ENCODE assay signal across 27 cellular contexts in the genomic region with DNA sequence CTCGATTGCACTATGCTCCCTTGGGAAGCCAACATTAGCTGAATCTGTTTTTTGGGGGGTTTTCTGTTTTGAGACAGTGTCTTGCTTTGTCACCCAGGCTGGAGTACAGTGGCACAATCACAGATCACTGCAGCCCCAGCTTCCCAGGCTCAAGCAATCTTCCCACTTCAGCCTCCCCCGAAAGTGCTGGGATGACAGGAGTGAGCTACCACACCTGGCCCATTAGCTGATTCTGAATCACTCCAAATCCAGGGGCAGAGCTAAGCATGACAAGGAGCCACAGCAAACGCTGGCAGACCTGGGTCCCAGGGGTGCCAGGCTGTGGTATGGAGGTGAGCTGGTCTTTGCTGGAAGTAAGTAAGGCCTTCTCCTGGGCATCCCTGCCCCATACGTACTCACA.
"Had no signal": no experiment of that assay in that cellular context is flagged by ENCODE, and none has a peak within 500 bp of the region (broad histone marks: within the 10 kb centered on the region; RNA-seq: fewer than 3 reads in every experiment).

No MANE protein-coding gene starts in this region.

- H3K27ac ChIP-seq: hepatocyte, neural progenitor cell, pancreas, suprapubic skin, thoracic aorta, tibial artery had no signal

- H3K36me3 ChIP-seq: heart left ventricle, neural progenitor cell, pancreas, prostate gland, suprapubic skin, thoracic aorta, tibial artery had no signal

- H3K9me3 ChIP-seq: heart left ventricle, left lung, pancreas, prostate gland, suprapubic skin, thoracic aorta, tibial artery had no signal

- H3K4me2 ChIP-seq: hepatocyte, neural progenitor cell had no signal

- FAIRE-seq: keratinocyte, pancreas had no signal

- H3K27me3 ChIP-seq: heart left ventricle, hepatocyte, left lung, neural progenitor cell, pancreas, suprapubic skin, tibial artery had no signal

- ATAC-seq: heart left ventricle, left colon, left lung, natural killer cell, pancreas, right cardiac atrium, sciatic nerve had no signal

- DNase-seq: glutamatergic neuron; heart left ventricle; left colon; left lung; mesendoderm; naive B cell; natural killer cell; nephron progenitor cell; pancreas; posterior cingulate gyrus; retina; stimulated activated CD4-positive, alpha-beta T cell treated with anti-CD3 and anti-CD28 coated beads, Interleukin-12 subunit alpha, Interleukin-12 subunit beta, amount 100 ng/mL, for 4 hours; stimulated activated CD4-positive, alpha-beta T cell treated with anti-CD3 and anti-CD28 coated beads, Interleukin-15, amount 100 ng/mL, for 24 hours; stimulated activated CD4-positive, alpha-beta T cell treated with anti-CD3 and anti-CD28 coated beads, Interleukin-2, amount 100 ng/mL, for 24 hours; stimulated activated CD4-positive, alpha-beta T cell treated with anti-CD3 and anti-CD28 coated beads, Interleukin-4, amount 100 ng/mL, for 1 hour; stimulated activated naive CD4-positive, alpha-beta T cell; tibial artery had no signal

- H3K9ac ChIP-seq: neural progenitor cell had no signal

- H3K4me1 ChIP-seq: pancreas had no signal

- H2AFZ ChIP-seq: hepatocyte, neural progenitor cell had no signal

- H3K4me3 ChIP-seq: heart left ventricle, hepatocyte, left lung, lung, neural progenitor cell, pancreas, prostate gland, skin epidermis, suprapubic skin, thoracic aorta, tibial artery had no signal
